In genomic region chr13:91986771-91987515, GRCh38 we compare ENCODE assay signal across 20 cellular contexts.
"Had no signal": no experiment of that assay in that cellular context is flagged by ENCODE, and none has a peak within 500 bp of the region (broad histone marks: within the 10 kb centered on the region; RNA-seq: fewer than 3 reads in every experiment).

No MANE protein-coding gene starts in this region.

- H3K36me3 ChIP-seq: cardiac muscle cell, esophagus muscularis mucosa, heart right ventricle, ovary, right lobe of liver, vagina had no signal

- H3K27ac ChIP-seq: cardiac muscle cell, esophagus muscularis mucosa, heart right ventricle, ovary, psoas muscle, right lobe of liver, vagina had no signal

- H3K4me3 ChIP-seq: cardiac muscle cell, esophagus muscularis mucosa, heart right ventricle, ovary, psoas muscle, right lobe of liver, vagina had no signal

- DNase-seq: activated CD4-positive, alpha-beta memory T cell treated with anti-CD3 and anti-CD28 coated beads, Interleukin-2, amount 10 ng/mL, durations not matched to agents 7 days and 5 days; activated CD4-positive, alpha-beta T cell treated with anti-CD3 and anti-CD28 coated beads for 48 hours; activated CD4-positive, CD25-positive, alpha-beta regulatory T cell; activated CD8-positive, alpha-beta memory T cell treated with anti-CD3 and anti-CD28 coated beads, Interleukin-2, amount 10 ng/mL, durations not matched to agents 7 days and 5 days; dermis blood vessel endothelial cell; effector memory CD4-positive, alpha-beta T cell; heart right ventricle; immature natural killer cell; naive thymus-derived CD4-positive, alpha-beta T cell; ovary; psoas muscle; right lobe of liver; small intestine; stimulated activated CD4-positive, alpha-beta T cell treated with anti-CD3 and anti-CD28 coated beads, Interleukin-15, amount 100 ng/mL, for 24 hours; stimulated activated CD4-positive, alpha-beta T cell treated with anti-CD3 and anti-CD28 coated beads, Interleukin-4, amount 100 ng/mL, for 1 hour; stimulated activated naive CD8-positive, alpha-beta T cell treated with anti-CD3 and anti-CD28 coated beads, Interleukin-15, amount 100 ng/mL, for 72 hours; trophoblast cell had no signal

- H3K9me3 ChIP-seq: esophagus muscularis mucosa, ovary, psoas muscle, right lobe of liver, vagina had no signal

- ATAC-seq: activated CD8-positive, alpha-beta memory T cell treated with anti-CD3 and anti-CD28 coated beads, Interleukin-2, amount 10 ng/mL, durations not matched to agents 7 days and 5 days; heart right ventricle; naive thymus-derived CD4-positive, alpha-beta T cell; psoas muscle; right lobe of liver; stimulated activated naive CD8-positive, alpha-beta T cell treated with anti-CD3 and anti-CD28 coated beads, Interleukin-15, amount 100 ng/mL, for 72 hours had no signal
